1 cellular context compared by ENCODE assay signal in the genomic region with DNA sequence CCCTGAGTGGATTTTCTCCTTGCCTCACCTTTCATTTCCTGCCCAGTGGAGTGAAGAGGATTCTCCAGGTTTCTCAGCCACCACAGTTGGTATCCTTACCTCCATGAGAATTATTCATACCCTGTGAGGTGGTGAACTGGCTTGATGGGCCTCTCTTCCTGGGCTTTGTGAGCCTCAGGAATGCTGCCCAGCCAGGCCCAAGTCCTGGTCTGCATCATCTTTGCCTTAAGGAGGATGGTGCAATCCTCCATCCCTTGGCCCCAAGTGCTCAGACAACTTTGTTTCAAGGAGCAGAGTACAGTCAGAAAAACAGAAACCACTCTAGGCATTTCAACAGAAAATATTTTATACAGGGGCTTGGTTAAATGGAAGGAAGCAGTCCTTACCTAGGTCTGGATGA.
TF ChIP-seq lines count a peak whose summit lies in the region.

No MANE protein-coding gene starts in this region.

TF ChIP-seq in IMR-90, 13 proteins besides CTCF, POLR2A, EP300 and RAD21:
- TF ChIP-seq CEBPB (IDR thresholded peaks at IDR 0.05; ENCODE audit: low read depth, low read length): peak; percentile 78
- no peak for TF ChIP-seq SMC3 (IDR thresholded peaks at IDR 0.05; ENCODE audit: low read depth, low read length)
